ENCODE assay signal across 18 cellular contexts in genomic region chr16:67594256-67594915, GRCh38. TPM values are rescaled to one million over a fixed set of nuclear protein-coding genes. Genes with fewer than 3 reads are reported as not detected.
A peak's percentile ranks its signal among the peaks of the same experiment; 100 is the strongest.
DNase-seq lines count a peak whose midpoint lies in the region; ATAC-seq and TF ChIP-seq lines count a peak whose summit lies in the region.
"Had no signal": no experiment of that assay in that cellular context is flagged by ENCODE, and none has a peak within 500 bp of the region (broad histone marks: within the 10 kb centered on the region; RNA-seq: fewer than 3 reads in every experiment).

No MANE protein-coding gene starts in this region.

- H3K27me3 ChIP-seq in iPS-20b (ENCODE audit: insufficient read depth, low read length): no peaks in the 10 kb centered on the region
- H3K27me3 ChIP-seq: spleen, vagina had no signal

- no peaks in the 10 kb centered on the region for H3K36me3 Mint-ChIP-seq in activated T-cell treated with anti-CD3 and anti-CD28 coated beads, Interleukin-2, amount 50 U/mL, for 72 hours (ENCODE audit: insufficient read depth in 2 of 2)
- peaks cover 8% of the 10 kb centered on the region for H3K36me3 Mint-ChIP-seq in activated T-helper 1 cell treated with anti-CD3 and anti-CD28 coated beads, Interleukin-12 subunit alpha, Interleukin-12 subunit beta, Interleukin-2, Interleukin-4 antibody, amounts not matched to agents 30 ng/mL and 10 ng/mL and 1 ng/mL, durations not matched to agents 14 hours and 24 hours and 36 hours (ENCODE audit: low read depth)
- peaks cover 26% of the 10 kb centered on the region for H3K36me3 Mint-ChIP-seq in stimulated activated effector memory CD8-positive, alpha-beta T cell treated with anti-CD3 and anti-CD28 coated beads, Interleukin-12 subunit alpha, Interleukin-12 subunit beta, amount 100 ng/mL, for 72 hours

- peak overlapping the region; percentile 87 for H3K27ac Mint-ChIP-seq in activated T-cell treated with anti-CD3 and anti-CD28 coated beads, Interleukin-2, amount 50 U/mL, for 72 hours
- peak overlapping the region; percentile 9 for H3K27ac Mint-ChIP-seq in activated T-helper 1 cell treated with anti-CD3 and anti-CD28 coated beads, Interleukin-12 subunit alpha, Interleukin-12 subunit beta, Interleukin-2, Interleukin-4 antibody, amounts not matched to agents 30 ng/mL and 10 ng/mL and 1 ng/mL, durations not matched to agents 14 hours and 24 hours and 36 hours
- peak overlapping the region; percentile 53 for H3K27ac Mint-ChIP-seq in stimulated activated effector memory CD8-positive, alpha-beta T cell treated with anti-CD3 and anti-CD28 coated beads, Interleukin-12 subunit alpha, Interleukin-12 subunit beta, amount 100 ng/mL, for 72 hours

- no peak for ATAC-seq in activated T-cell treated with anti-CD3 and anti-CD28 coated beads, Interleukin-2, amount 50 U/mL, for 72 hours (replicated peaks in 1 of 2)
- ATAC-seq in stimulated activated effector memory CD8-positive, alpha-beta T cell treated with anti-CD3 and anti-CD28 coated beads, Interleukin-12 subunit alpha, Interleukin-12 subunit beta, amount 100 ng/mL, for 72 hours: no peak
- ATAC-seq: GM12878, HCT116 had no signal

- peaks cover 10% of the 10 kb centered on the region; the same call in 1 of the 2 replicates for H3K36me3 ChIP-seq in iPS-20b (ENCODE audit: insufficient read depth, low read depth, low read length)
- H3K36me3 ChIP-seq: vagina had no signal

- peak overlapping the region; percentile 46 for H3K27ac ChIP-seq in iPS-20b (ENCODE audit: low read length)
- H3K27ac ChIP-seq: vagina had no signal

- H3K4me1 Mint-ChIP-seq in activated T-cell treated with anti-CD3 and anti-CD28 coated beads, Interleukin-2, amount 50 U/mL, for 72 hours (ENCODE audit: low read depth): peaks cover 38% of the 10 kb centered on the region
- peaks cover 26% of the 10 kb centered on the region for H3K4me1 Mint-ChIP-seq in activated T-helper 1 cell treated with anti-CD3 and anti-CD28 coated beads, Interleukin-12 subunit alpha, Interleukin-12 subunit beta, Interleukin-2, Interleukin-4 antibody, amounts not matched to agents 30 ng/mL and 10 ng/mL and 1 ng/mL, durations not matched to agents 14 hours and 24 hours and 36 hours (ENCODE audit: low read depth)
- peaks cover 43% of the 10 kb centered on the region for H3K4me1 Mint-ChIP-seq in stimulated activated effector memory CD8-positive, alpha-beta T cell treated with anti-CD3 and anti-CD28 coated beads, Interleukin-12 subunit alpha, Interleukin-12 subunit beta, amount 100 ng/mL, for 72 hours

- intact Hi-C loops in activated T-helper 1 cell treated with anti-CD3 and anti-CD28 coated beads, Interleukin-12 subunit alpha, Interleukin-12 subunit beta, Interleukin-2, Interleukin-4 antibody, amounts not matched to agents 30 ng/mL and 10 ng/mL and 1 ng/mL, durations not matched to agents 14 hours and 24 hours and 36 hours (cut with micrococcal nuclease): no loop called here

- H3K27me3 Mint-ChIP-seq in activated T-cell treated with anti-CD3 and anti-CD28 coated beads, Interleukin-2, amount 50 U/mL, for 72 hours (ENCODE audit: low read depth): no peaks in the 10 kb centered on the region
- no peaks in the 10 kb centered on the region for H3K27me3 Mint-ChIP-seq in activated T-helper 1 cell treated with anti-CD3 and anti-CD28 coated beads, Interleukin-12 subunit alpha, Interleukin-12 subunit beta, Interleukin-2, Interleukin-4 antibody, amounts not matched to agents 30 ng/mL and 10 ng/mL and 1 ng/mL, durations not matched to agents 14 hours and 24 hours and 36 hours (ENCODE audit: insufficient read depth)

- H3K9me3 Mint-ChIP-seq in activated T-cell treated with anti-CD3 and anti-CD28 coated beads, Interleukin-2, amount 50 U/mL, for 72 hours: no peaks in the 10 kb centered on the region
- no peaks in the 10 kb centered on the region for H3K9me3 Mint-ChIP-seq in activated T-helper 1 cell treated with anti-CD3 and anti-CD28 coated beads, Interleukin-12 subunit alpha, Interleukin-12 subunit beta, Interleukin-2, Interleukin-4 antibody, amounts not matched to agents 30 ng/mL and 10 ng/mL and 1 ng/mL, durations not matched to agents 14 hours and 24 hours and 36 hours
- no peaks in the 10 kb centered on the region for H3K9me3 Mint-ChIP-seq in stimulated activated effector memory CD8-positive, alpha-beta T cell treated with anti-CD3 and anti-CD28 coated beads, Interleukin-12 subunit alpha, Interleukin-12 subunit beta, amount 100 ng/mL, for 72 hours

- H3K4me1 ChIP-seq in iPS-20b (ENCODE audit: insufficient read depth, low read length): peaks cover 37% of the 10 kb centered on the region

- peak overlapping the region; percentile 62 for H3K4me3 ChIP-seq in iPS-20b (ENCODE audit: low read length)
- H3K4me3 ChIP-seq in foreskin fibroblast (ENCODE audit: low read depth in 1 of 2, low read length in 2 of 2): no peak overlapping the region
- H3K4me3 ChIP-seq: GM12878, spleen, vagina had no signal

- no peak for TF ChIP-seq CTCF in foreskin fibroblast (IDR thresholded peaks at IDR 0.05; ENCODE audit: low read depth, low read length)

- H3K9me3 ChIP-seq in iPS-20b (ENCODE audit: insufficient read depth, low read depth, low read length): no peaks in the 10 kb centered on the region
- H3K9me3 ChIP-seq: Caco-2, spleen, vagina had no signal

- no peak for DNase-seq in activated T-cell treated with anti-CD3 and anti-CD28 coated beads, Interleukin-2, amount 50 U/mL, for 72 hours
- no peak for DNase-seq in activated T-cell treated with anti-CD3 and anti-CD28 coated beads, Interleukin-2, amount 50 U/mL, for 48 hours
- no peak for DNase-seq in activated T-helper 1 cell treated with anti-CD3 and anti-CD28 coated beads, Interleukin-12 subunit alpha, Interleukin-12 subunit beta, Interleukin-2, Interleukin-4 antibody, amounts not matched to agents 30 ng/mL and 10 ng/mL and 1 ng/mL, durations not matched to agents 14 hours and 24 hours and 36 hours (ENCODE audit: low spot score)
- no peak for DNase-seq in stimulated activated effector memory CD8-positive, alpha-beta T cell treated with anti-CD3 and anti-CD28 coated beads, Interleukin-12 subunit alpha, Interleukin-12 subunit beta, amount 100 ng/mL, for 72 hours (ENCODE audit: low spot score in 2 of 2)
- no peak for DNase-seq in hippocampal formation (lab: John Stamatoyannopoulos, UW)
- no peak for DNase-seq in AG20443 (ENCODE audit: low spot score)
- DNase-seq in foreskin fibroblast: no peak
- DNase-seq: activated CD4-positive, CD25-positive, alpha-beta regulatory T cell treated with anti-CD3 and anti-CD28 coated beads, Interleukin-2, amount 50 U/mL, for 72 hours; activated T-cell treated with anti-CD3 and anti-CD28 coated beads, Interleukin-2, amount 50 U/mL, for 1 hour; Caco-2; glutamatergic neuron; NCI-H2081 treated with DMSO at 0.1 percent for 48 hours; NCI-H774; spleen had no signal

- H3K4me3 Mint-ChIP-seq in activated T-cell treated with anti-CD3 and anti-CD28 coated beads, Interleukin-2, amount 50 U/mL, for 72 hours: peak overlapping the region in 1 of 2 donors; percentile 39
- no peak overlapping the region for H3K4me3 Mint-ChIP-seq in activated T-helper 1 cell treated with anti-CD3 and anti-CD28 coated beads, Interleukin-12 subunit alpha, Interleukin-12 subunit beta, Interleukin-2, Interleukin-4 antibody, amounts not matched to agents 30 ng/mL and 10 ng/mL and 1 ng/mL, durations not matched to agents 14 hours and 24 hours and 36 hours
- H3K4me3 Mint-ChIP-seq in stimulated activated effector memory CD8-positive, alpha-beta T cell treated with anti-CD3 and anti-CD28 coated beads, Interleukin-12 subunit alpha, Interleukin-12 subunit beta, amount 100 ng/mL, for 72 hours: no peak overlapping the region

- H3K9ac ChIP-seq in iPS-20b (ENCODE audit: low read depth, low read length): peak overlapping the region; percentile 68; the same call in 1 of the 2 replicates

RNA-seq across cellular contexts. Expression of gene CTCF, which starts 32.1 kb away (rescaled TPM):
- 10 to 100 TPM; 55.5 to 71.1 TPM for total RNA-seq in activated T-cell treated with anti-CD3 and anti-CD28 coated beads, Interleukin-2, amount 50 U/mL, for 72 hours
- 64.7 and 67.6 TPM in 2 replicates for total RNA-seq in activated T-helper 1 cell treated with anti-CD3 and anti-CD28 coated beads, Interleukin-12 subunit alpha, Interleukin-12 subunit beta, Interleukin-2, Interleukin-4 antibody, amounts not matched to agents 30 ng/mL and 10 ng/mL and 1 ng/mL, durations not matched to agents 14 hours and 24 hours and 36 hours

RNA-seq across cellular contexts. Expression of gene CARMIL2, which starts 50.6 kb away (rescaled TPM):
- 100 to 1,000 TPM; 182 to 196 TPM for total RNA-seq in activated T-cell treated with anti-CD3 and anti-CD28 coated beads, Interleukin-2, amount 50 U/mL, for 72 hours
- total RNA-seq in activated T-helper 1 cell treated with anti-CD3 and anti-CD28 coated beads, Interleukin-12 subunit alpha, Interleukin-12 subunit beta, Interleukin-2, Interleukin-4 antibody, amounts not matched to agents 30 ng/mL and 10 ng/mL and 1 ng/mL, durations not matched to agents 14 hours and 24 hours and 36 hours: 228 and 238 TPM in 2 replicates

Comparison
In these comparisons a context has a peak if more than half of its experiments do, and no peak if none do; other contexts are left out.
1. H3K27ac Mint-ChIP-seq: peak in every context shown above with its lines; median percentile 87 in activated T-cell treated with anti-CD3 and anti-CD28 coated beads, Interleukin-2, amount 50 U/mL, for 72 hours; 53 in stimulated activated effector memory CD8-positive, alpha-beta T cell treated with anti-CD3 and anti-CD28 coated beads, Interleukin-12 subunit alpha, Interleukin-12 subunit beta, amount 100 ng/mL, for 72 hours; 9 in activated T-helper 1 cell treated with anti-CD3 and anti-CD28 coated beads, Interleukin-12 subunit alpha, Interleukin-12 subunit beta, Interleukin-2, Interleukin-4 antibody, amounts not matched to agents 30 ng/mL and 10 ng/mL and 1 ng/mL, durations not matched to agents 14 hours and 24 hours and 36 hours.